In genomic region chr16:8853150-8853549, GRCh38 we compare ENCODE assay signal across 13 cellular contexts. TPM values are rescaled to one million over a fixed set of nuclear protein-coding genes. Genes with fewer than 3 reads are reported as not detected.
A peak's percentile ranks its signal among the peaks of the same experiment; 100 is the strongest.
DNase-seq lines count a peak whose midpoint lies in the region; ATAC-seq and TF ChIP-seq lines count a peak whose summit lies in the region.
"Had no signal": no experiment of that assay in that cellular context is flagged by ENCODE, and none has a peak within 500 bp of the region (broad histone marks: within the 10 kb centered on the region; RNA-seq: fewer than 3 reads in every experiment).

No MANE protein-coding gene starts in this region.

- DNase-seq in stimulated activated naive CD8-positive, alpha-beta T cell treated with anti-CD3 and anti-CD28 coated beads, Interleukin-15, amount 100 ng/mL, for 72 hours = no peak
- no peak for DNase-seq in stimulated activated naive CD8-positive, alpha-beta T cell treated with anti-CD3 and anti-CD28 coated beads, Interleukin-15, Interleukin-2, amounts not matched to agents 100 U/mL and 50 U/mL, for 24 hours
- DNase-seq in mesenchymal stem cell (no peak), amygdala (lab: John Stamatoyannopoulos, UW) (no peak), SKM-1 treated with dmso at 0.1 percent for 144 hours (lab: John Stamatoyannopoulos, UW; ENCODE audit: unreplicated experiment) (no peak)
- DNase-seq: activated CD4-positive, alpha-beta T cell treated with anti-CD3 and anti-CD28 coated beads, Interleukin-2, amount 50 U/mL, for 4 hours; NCI-H187 treated with DMSO at 0.1 percent for 48 hours had no signal

- peaks cover 53% of the 10 kb centered on the region for H3K36me3 Mint-ChIP-seq in brain

- peak overlapping the region; percentile 30 to 66 for H3K27ac Mint-ChIP-seq in stimulated activated naive CD8-positive, alpha-beta T cell treated with anti-CD3 and anti-CD28 coated beads, Interleukin-15, amount 100 ng/mL, for 72 hours
- H3K27ac Mint-ChIP-seq in brain = peak overlapping the region in 4 of 5 experiments; percentile 45 to 91 (median 58)
- H3K27ac Mint-ChIP-seq: T-helper 1 cell treated with Interleukin-12 subunit alpha and Interleukin-12 subunit beta and Interleukin-4 antibody, amounts not matched to agents 30 μg/mL and 1 μg/mL, for 36 hours had no signal

- no peak overlapping the region for H2AFZ ChIP-seq in mesenchymal stem cell (ENCODE audit: low read depth, low read length)

- no peak overlapping the region for H3K4me3 ChIP-seq in mesenchymal stem cell (ENCODE audit: insufficient read depth in 1 of 2, low read depth in 1 of 2, low read length in 2 of 2)

- H3K27me3 ChIP-seq in mesenchymal stem cell (ENCODE audit: control insufficient read depth in 1 of 2, insufficient read depth in 1 of 2, low read length in 2 of 2) = no peaks in the 10 kb centered on the region

- peak overlapping the region; percentile 5 for H4K91ac ChIP-seq in mesenchymal stem cell (ENCODE audit: low read length)

- H2AK5ac ChIP-seq in mesenchymal stem cell (ENCODE audit: low read length, severe bottlenecking) = no peak overlapping the region

- TF ChIP-seq CTCF in brain (conservative IDR thresholded peaks at IDR 0.05) = no peak

- no peak overlapping the region for H3K27ac ChIP-seq in mesenchymal stem cell (ENCODE audit: low read length, poor library complexity, severe bottlenecking)

- no peaks in the 10 kb centered on the region for H3K27me3 Mint-ChIP-seq in stimulated activated naive CD8-positive, alpha-beta T cell treated with anti-CD3 and anti-CD28 coated beads, Interleukin-15, amount 100 ng/mL, for 72 hours
- H3K27me3 Mint-ChIP-seq in brain = no peaks in the 10 kb centered on the region

- H3K4me2 ChIP-seq in mesenchymal stem cell (ENCODE audit: low read length, poor library complexity, severe bottlenecking) = no peak overlapping the region

- H3K79me1 ChIP-seq in mesenchymal stem cell (replicated peaks; ENCODE audit: low read length, poor library complexity, severe bottlenecking) = peaks cover 21% of the 10 kb centered on the region

- H4K8ac ChIP-seq in mesenchymal stem cell (ENCODE audit: low read length) = no peak overlapping the region

- peaks cover 60% of the 10 kb centered on the region for H3K4me1 Mint-ChIP-seq in stimulated activated naive CD8-positive, alpha-beta T cell treated with anti-CD3 and anti-CD28 coated beads, Interleukin-15, amount 100 ng/mL, for 72 hours
- no peaks in the 10 kb centered on the region for H3K4me1 Mint-ChIP-seq in brain

- no peak overlapping the region for H2BK120ac ChIP-seq in mesenchymal stem cell (ENCODE audit: low read depth, low read length)

- peaks cover 38% of the 10 kb centered on the region for H3K4me1 ChIP-seq in mesenchymal stem cell (ENCODE audit: control insufficient read depth, insufficient read depth, low read depth, low read length)

- no peak overlapping the region for H3K4ac ChIP-seq in mesenchymal stem cell (ENCODE audit: low read depth in 1 of 2, low read length in 2 of 2)

- peak overlapping the region; percentile 30 for H3K9ac ChIP-seq in mesenchymal stem cell (ENCODE audit: low read length)

- H3K36me3 ChIP-seq in mesenchymal stem cell (ENCODE audit: control insufficient read depth in 1 of 2, insufficient read depth in 2 of 2, low read depth in 1 of 2, low read length in 2 of 2) = peaks cover 85 to 86% of the 10 kb centered on the region in 2 experiments

- no peaks in the 10 kb centered on the region for H3K9me3 Mint-ChIP-seq in stimulated activated naive CD8-positive, alpha-beta T cell treated with anti-CD3 and anti-CD28 coated beads, Interleukin-15, amount 100 ng/mL, for 72 hours
- no peaks in the 10 kb centered on the region for H3K9me3 Mint-ChIP-seq in brain
- H3K9me3 Mint-ChIP-seq: T-helper 1 cell treated with Interleukin-12 subunit alpha and Interleukin-12 subunit beta and Interleukin-4 antibody, amounts not matched to agents 30 μg/mL and 1 μg/mL, for 36 hours had no signal

- no peak overlapping the region for H3K18ac ChIP-seq in mesenchymal stem cell (ENCODE audit: low read depth in 1 of 2, low read length in 2 of 2)

- H2BK12ac ChIP-seq in mesenchymal stem cell (ENCODE audit: low read length in 2 of 2) = no peak overlapping the region

- H3K4me3 Mint-ChIP-seq in stimulated activated naive CD8-positive, alpha-beta T cell treated with anti-CD3 and anti-CD28 coated beads, Interleukin-15, amount 100 ng/mL, for 72 hours = no peak overlapping the region
- H3K4me3 Mint-ChIP-seq in brain = no peak overlapping the region
- H3K4me3 Mint-ChIP-seq: T-helper 1 cell treated with Interleukin-12 subunit alpha and Interleukin-12 subunit beta and Interleukin-4 antibody, amounts not matched to agents 30 μg/mL and 1 μg/mL, for 36 hours had no signal

- H3K14ac ChIP-seq in mesenchymal stem cell (ENCODE audit: low read length in 2 of 2) = no peak overlapping the region

- H2BK15ac ChIP-seq in mesenchymal stem cell (ENCODE audit: low read depth, poor library complexity, severe bottlenecking) = no peak overlapping the region

- ATAC-seq in stimulated activated naive CD8-positive, alpha-beta T cell treated with anti-CD3 and anti-CD28 coated beads, Interleukin-15, amount 100 ng/mL, for 72 hours = no peak
- no peak for ATAC-seq in stimulated activated naive CD8-positive, alpha-beta T cell treated with anti-CD3 and anti-CD28 coated beads, Interleukin-15, Interleukin-2, amounts not matched to agents 100 U/mL and 50 U/mL, for 24 hours
- ATAC-seq in HG02973 (IDR thresholded peaks at IDR 0.05; ENCODE audit: unreplicated experiment) (no peak), HG03196 (IDR thresholded peaks at IDR 0.05; ENCODE audit: unreplicated experiment) (no peak)
- ATAC-seq: esophagus mucosa had no signal

- no peak overlapping the region for H2BK5ac ChIP-seq in mesenchymal stem cell (ENCODE audit: low read depth, low read length, poor library complexity, severe bottlenecking)

- H3K23ac ChIP-seq in mesenchymal stem cell (ENCODE audit: low read length in 2 of 2) = no peak overlapping the region

- WGBS in mesenchymal stem cell = 97% methylated on average over 7 of the region's 7 CpGs

- H3K9me3 ChIP-seq in mesenchymal stem cell (ENCODE audit: control insufficient read depth, low read length) = no peaks in the 10 kb centered on the region

RNA-seq across cellular contexts. Expression of gene CARHSP1, which starts 15.7 kb away (rescaled TPM):
- 407 TPM for polyA plus RNA-seq in brain (ENCODE audit: insufficient read depth, low read depth, low replicate concordance)
- polyA plus RNA-seq in mesenchymal stem cell (2013, experiment 1 of 2) = 78.8 TPM
- polyA plus RNA-seq in mesenchymal stem cell (2013, experiment 2 of 2) = 76.6 TPM

RNA-seq across cellular contexts. Expression of gene LITAFD, which starts 29.0 kb away (rescaled TPM):
- polyA plus RNA-seq in brain (ENCODE audit: insufficient read depth, low read depth, low replicate concordance) = not detected
- not detected for polyA plus RNA-seq in mesenchymal stem cell (2013, experiment 1 of 2)
- not detected for polyA plus RNA-seq in mesenchymal stem cell (2013, experiment 2 of 2)
- polyA plus RNA-seq: BJ had no signal

RNA-seq across cellular contexts. Expression of gene PMM2, which starts 55.5 kb away (rescaled TPM):
- polyA plus RNA-seq in brain (ENCODE audit: insufficient read depth, low read depth, low replicate concordance) = 4.8 TPM
- 59.6 TPM for polyA plus RNA-seq in mesenchymal stem cell (2013, experiment 1 of 2)
- polyA plus RNA-seq in mesenchymal stem cell (2013, experiment 2 of 2) = 58.9 TPM

RNA-seq across cellular contexts. Expression of gene TMEM186, which starts 55.7 kb away (rescaled TPM):
- polyA plus RNA-seq in brain (ENCODE audit: insufficient read depth, low read depth, low replicate concordance) = 12.4 TPM
- polyA plus RNA-seq in mesenchymal stem cell (2013, experiment 1 of 2) = 5.4 TPM
- 5.6 TPM for polyA plus RNA-seq in mesenchymal stem cell (2013, experiment 2 of 2)
